Comparison of ENCODE assay signal across 14 cellular contexts in the genomic region with DNA sequence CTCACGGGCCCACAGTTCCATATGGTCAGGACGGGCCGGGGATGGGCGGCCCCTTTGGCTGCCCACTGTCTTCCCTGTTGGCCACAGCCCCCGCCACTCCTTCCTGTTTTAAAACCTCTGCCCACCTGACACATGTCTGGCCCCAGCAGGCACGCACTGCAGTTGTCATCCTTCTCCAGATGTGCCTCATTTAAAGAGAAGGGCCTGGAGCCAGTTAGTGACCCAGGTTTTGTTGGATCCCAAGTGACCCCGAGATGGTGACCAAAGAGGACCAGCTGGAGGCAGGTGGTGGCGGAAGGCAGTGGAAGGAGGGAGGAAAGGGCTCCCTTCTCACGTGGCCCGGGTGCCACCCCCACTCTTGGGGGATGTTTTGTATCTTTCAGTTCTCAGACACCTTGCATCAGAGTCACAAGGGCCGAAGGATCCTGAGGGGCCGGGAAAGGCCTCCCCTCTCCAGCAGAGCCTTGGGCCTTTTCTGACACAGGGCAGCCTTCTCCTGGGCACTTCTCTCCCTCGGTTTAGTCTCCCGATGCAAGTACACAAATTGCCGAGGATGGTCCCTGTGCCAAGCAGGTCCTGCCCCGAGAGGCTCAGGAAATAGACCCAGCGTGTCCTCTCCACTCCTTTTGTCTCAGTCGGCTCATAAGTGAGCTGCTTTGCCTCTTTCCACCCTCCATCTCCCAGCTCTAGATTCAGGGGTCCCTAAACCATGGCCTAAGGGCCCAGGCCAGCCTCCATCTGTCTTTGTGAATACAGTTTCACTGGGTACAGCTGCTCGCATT.
"Had no signal": no experiment of that assay in that cellular context is flagged by ENCODE, and none has a peak within 500 bp of the region (broad histone marks: within the 10 kb centered on the region; RNA-seq: fewer than 3 reads in every experiment).

No MANE protein-coding gene starts in this region.

- H3K4me1 ChIP-seq: breast epithelium had no signal

- DNase-seq: activated CD4-positive, alpha-beta T cell treated with anti-CD3 and anti-CD28 coated beads, Interleukin-2, amount 50 U/mL, for 1 hour; activated gamma-delta T cell treated with Interleukin-2 at 50 U/mL for 16 hours; activated T-cell treated with anti-CD3 and anti-CD28 coated beads, Interleukin-2, amount 50 U/mL, for 48 hours; aorta; esophagus squamous epithelium; foreskin fibroblast; left cardiac atrium; stimulated activated CD4-positive, alpha-beta T cell treated with anti-CD3 and anti-CD28 coated beads, Interleukin-2, amount 100 ng/mL, for 48 hours; stimulated activated CD8-positive, alpha-beta memory T cell treated with anti-CD3 and anti-CD28 coated beads, Interleukin-4, amount 100 ng/mL, for 48 hours; stomach; T1000 had no signal

- H3K27me3 ChIP-seq: breast epithelium, esophagus squamous epithelium, stomach, vagina had no signal

- H3K9me3 ChIP-seq: breast epithelium, esophagus squamous epithelium, stomach, vagina had no signal

- H3K4me3 ChIP-seq: breast epithelium, esophagus squamous epithelium, lung, stomach, vagina had no signal

- H3K27ac ChIP-seq: breast epithelium, esophagus squamous epithelium, stomach, vagina had no signal

- H3K36me3 ChIP-seq: breast epithelium had no signal
